21 cellular contexts compared by ENCODE assay signal in genomic region chr2:239531456-239532304, GRCh38.
A peak's percentile ranks its signal among the peaks of the same experiment; 100 is the strongest.
DNase-seq lines count a peak whose midpoint lies in the region; ATAC-seq and TF ChIP-seq lines count a peak whose summit lies in the region.
"Had no signal": no experiment of that assay in that cellular context is flagged by ENCODE, and none has a peak within 500 bp of the region (broad histone marks: within the 10 kb centered on the region; RNA-seq: fewer than 3 reads in every experiment).

No MANE protein-coding gene starts in this region.

- H3K9me3 Mint-ChIP-seq in CD14-positive monocyte: peaks cover 3 to 20% (median 15%) of the 10 kb centered on the region in 7 donors
- H3K9me3 Mint-ChIP-seq in neural progenitor cell: peaks cover 20% of the 10 kb centered on the region
- H3K9me3 Mint-ChIP-seq in activated T-helper 1 cell treated with anti-CD3 and anti-CD28 coated beads, Interleukin-12 subunit alpha, Interleukin-12 subunit beta, Interleukin-2, Interleukin-4 antibody, amounts not matched to agents 30 ng/mL and 10 ng/mL and 1 ng/mL, durations not matched to agents 14 hours and 24 hours and 36 hours: no peaks in the 10 kb centered on the region

- H3K36me3 ChIP-seq in H7 (replicated peaks; ENCODE audit: control insufficient read depth, insufficient read depth, low read length): no peaks in the 10 kb centered on the region
- no peaks in the 10 kb centered on the region for H3K36me3 ChIP-seq in ectodermal cell (ENCODE audit: control insufficient read depth, insufficient read depth, low read length)
- no peaks in the 10 kb centered on the region for H3K36me3 ChIP-seq in neural progenitor cell
- H3K36me3 ChIP-seq: MG63, upper lobe of left lung had no signal

- peaks cover 10% of the 10 kb centered on the region for H3F3A ChIP-seq in neural progenitor cell (ENCODE audit: low read depth)

- no peak overlapping the region for H3K4me3 ChIP-seq in H7 (ENCODE audit: insufficient read depth, low read depth, low read length)
- no peak overlapping the region for H3K4me3 ChIP-seq in ectodermal cell (ENCODE audit: insufficient read depth, low read depth, low read length)
- no peak overlapping the region for H3K4me3 ChIP-seq in neural progenitor cell
- H3K4me3 ChIP-seq: MG63, psoas muscle, upper lobe of left lung had no signal

- H3K27me3 ChIP-seq in H7 (ENCODE audit: control insufficient read depth, insufficient read depth, low read length) (no peaks in the 10 kb centered on the region), ectodermal cell (ENCODE audit: control insufficient read depth, insufficient read depth, low read length, poor library complexity, severe bottlenecking) (no peaks in the 10 kb centered on the region), neural progenitor cell (no peaks in the 10 kb centered on the region)
- H3K27me3 ChIP-seq: MG63, upper lobe of left lung had no signal

- intact Hi-C loops in CD14-positive monocyte (cut with micrococcal nuclease): no loop called here
- intact Hi-C loops in activated T-helper 1 cell treated with anti-CD3 and anti-CD28 coated beads, Interleukin-12 subunit alpha, Interleukin-12 subunit beta, Interleukin-2, Interleukin-4 antibody, amounts not matched to agents 30 ng/mL and 10 ng/mL and 1 ng/mL, durations not matched to agents 14 hours and 24 hours and 36 hours (cut with micrococcal nuclease): no loop called here

- H4K20me1 ChIP-seq in neural progenitor cell (ENCODE audit: low read depth): no peaks in the 10 kb centered on the region

- no peak overlapping the region for H3K27ac Mint-ChIP-seq in CD14-positive monocyte
- H3K27ac Mint-ChIP-seq in neural progenitor cell: peak overlapping the region; percentile 93
- no peak overlapping the region for H3K27ac Mint-ChIP-seq in activated T-helper 1 cell treated with anti-CD3 and anti-CD28 coated beads, Interleukin-12 subunit alpha, Interleukin-12 subunit beta, Interleukin-2, Interleukin-4 antibody, amounts not matched to agents 30 ng/mL and 10 ng/mL and 1 ng/mL, durations not matched to agents 14 hours and 24 hours and 36 hours
- H3K27ac Mint-ChIP-seq: activated CD4-positive, alpha-beta memory T cell treated with anti-CD3 and anti-CD28 coated beads for 36 hours; activated naive CD8-positive, alpha-beta T cell had no signal

- H2AFZ ChIP-seq in neural progenitor cell (replicated peaks): peak overlapping the region; percentile 3

- WGBS in ectodermal cell, 2 experiments: 74 to 75% methylated on average over 20 of the region's 20 CpGs

- H3K9me3 ChIP-seq in ectodermal cell (ENCODE audit: control insufficient read depth, low read length) (no peaks in the 10 kb centered on the region), neural progenitor cell (ENCODE audit: low read depth) (no peaks in the 10 kb centered on the region)
- H3K9me3 ChIP-seq: MG63 had no signal

- peak overlapping the region; percentile 54 for H3K4me2 ChIP-seq in neural progenitor cell

- no peak for ATAC-seq in GM19467 (IDR thresholded peaks at IDR 0.05; ENCODE audit: unreplicated experiment)
- ATAC-seq in GM18858 (IDR thresholded peaks at IDR 0.05; ENCODE audit: unreplicated experiment): no peak
- ATAC-seq: psoas muscle had no signal

- DNase-seq in CD14-positive monocyte (ENCODE audit: low spot score) (peak; percentile 24), H7 (peak; percentile 67), neural progenitor cell (ENCODE audit: low spot score) (peak; percentile 85), NCI-H1105 treated with DMSO at 0.1 percent for 48 hours (lab: John Stamatoyannopoulos, UW) (no peak)
- DNase-seq in activated T-helper 1 cell treated with anti-CD3 and anti-CD28 coated beads, Interleukin-12 subunit alpha, Interleukin-12 subunit beta, Interleukin-2, Interleukin-4 antibody, amounts not matched to agents 30 ng/mL and 10 ng/mL and 1 ng/mL, durations not matched to agents 14 hours and 24 hours and 36 hours (ENCODE audit: low spot score): no peak
- DNase-seq: activated CD4-positive, alpha-beta memory T cell treated with anti-CD3 and anti-CD28 coated beads for 36 hours; DMS79; islet precursor cell; MG63; NCI-H1417 treated with DMSO at 0.1 percent for 48 hours; NCI-H2171; NCI-H69; psoas muscle; SW 1271 had no signal

- TF ChIP-seq CTCF in CD14-positive monocyte (IDR thresholded peaks at IDR 0.05): no peak
- no peak for TF ChIP-seq CTCF in neural progenitor cell (IDR thresholded peaks at IDR 0.05)

- H3K9ac ChIP-seq in neural progenitor cell: no peak overlapping the region

- peaks cover 18% of the 10 kb centered on the region for H3K4me1 ChIP-seq in ectodermal cell (ENCODE audit: control insufficient read depth, insufficient read depth, low read length)
- peaks cover 17% of the 10 kb centered on the region for H3K4me1 ChIP-seq in neural progenitor cell
- H3K4me1 ChIP-seq: upper lobe of left lung had no signal

- H3K27me3 Mint-ChIP-seq in CD14-positive monocyte (ENCODE audit: low read depth in 3 of 3) (peaks cover 11 to 20% (median 19%) of the 10 kb centered on the region in 3 donors), neural progenitor cell (ENCODE audit: insufficient read depth, low read depth) (peaks cover 18% of the 10 kb centered on the region)
- peaks cover 3% of the 10 kb centered on the region for H3K27me3 Mint-ChIP-seq in activated T-helper 1 cell treated with anti-CD3 and anti-CD28 coated beads, Interleukin-12 subunit alpha, Interleukin-12 subunit beta, Interleukin-2, Interleukin-4 antibody, amounts not matched to agents 30 ng/mL and 10 ng/mL and 1 ng/mL, durations not matched to agents 14 hours and 24 hours and 36 hours (ENCODE audit: insufficient read depth)
- H3K27me3 Mint-ChIP-seq: activated CD4-positive, alpha-beta memory T cell treated with anti-CD3 and anti-CD28 coated beads for 36 hours had no signal

- H3K79me2 ChIP-seq in neural progenitor cell (ENCODE audit: low read depth): no peaks in the 10 kb centered on the region

- H3K4me1 Mint-ChIP-seq in CD14-positive monocyte (peaks cover 12% of the 10 kb centered on the region), neural progenitor cell (peaks cover 41% of the 10 kb centered on the region)
- no peaks in the 10 kb centered on the region for H3K4me1 Mint-ChIP-seq in activated T-helper 1 cell treated with anti-CD3 and anti-CD28 coated beads, Interleukin-12 subunit alpha, Interleukin-12 subunit beta, Interleukin-2, Interleukin-4 antibody, amounts not matched to agents 30 ng/mL and 10 ng/mL and 1 ng/mL, durations not matched to agents 14 hours and 24 hours and 36 hours (ENCODE audit: low read depth)
- H3K4me1 Mint-ChIP-seq: CD8-positive, alpha-beta memory T cell had no signal

- no peak overlapping the region for H3K4me3 Mint-ChIP-seq in CD14-positive monocyte
- peak overlapping the region; percentile 70 for H3K4me3 Mint-ChIP-seq in neural progenitor cell
- no peak overlapping the region for H3K4me3 Mint-ChIP-seq in activated T-helper 1 cell treated with anti-CD3 and anti-CD28 coated beads, Interleukin-12 subunit alpha, Interleukin-12 subunit beta, Interleukin-2, Interleukin-4 antibody, amounts not matched to agents 30 ng/mL and 10 ng/mL and 1 ng/mL, durations not matched to agents 14 hours and 24 hours and 36 hours
- H3K4me3 Mint-ChIP-seq: activated CD4-positive, alpha-beta memory T cell treated with anti-CD3 and anti-CD28 coated beads for 36 hours; activated naive CD8-positive, alpha-beta T cell; CD8-positive, alpha-beta memory T cell had no signal

- H3K27ac ChIP-seq in ectodermal cell (ENCODE audit: insufficient read depth, low read depth, low read length, poor library complexity, severe bottlenecking): peak overlapping the region; percentile 54
- H3K27ac ChIP-seq in neural progenitor cell: peak overlapping the region; percentile 76
- H3K27ac ChIP-seq: psoas muscle, RWPE1, upper lobe of left lung had no signal

- H3K36me3 Mint-ChIP-seq in CD14-positive monocyte: peaks cover 0 to 3% of the 10 kb centered on the region in 2 donors
- no peaks in the 10 kb centered on the region for H3K36me3 Mint-ChIP-seq in neural progenitor cell
- no peaks in the 10 kb centered on the region for H3K36me3 Mint-ChIP-seq in activated T-helper 1 cell treated with anti-CD3 and anti-CD28 coated beads, Interleukin-12 subunit alpha, Interleukin-12 subunit beta, Interleukin-2, Interleukin-4 antibody, amounts not matched to agents 30 ng/mL and 10 ng/mL and 1 ng/mL, durations not matched to agents 14 hours and 24 hours and 36 hours (ENCODE audit: low read depth)
- H3K36me3 Mint-ChIP-seq: activated naive CD8-positive, alpha-beta T cell; CD8-positive, alpha-beta memory T cell had no signal

Comparison
In these comparisons a context has a peak if more than half of its experiments do, and no peak if none do; other contexts are left out.
1. DNase-seq: peak in CD14-positive monocyte (single experiment), H7 (single experiment) and neural progenitor cell (single experiment); none in activated T-helper 1 cell treated with anti-CD3 and anti-CD28 coated beads, Interleukin-12 subunit alpha, Interleukin-12 subunit beta, Interleukin-2, Interleukin-4 antibody, amounts not matched to agents 30 ng/mL and 10 ng/mL and 1 ng/mL, durations not matched to agents 14 hours and 24 hours and 36 hours (single experiment) and NCI-H1105 treated with DMSO at 0.1 percent for 48 hours (single experiment).